In genomic region chr12:57227315-57228115, GRCh38 we compare ENCODE assay signal across 13 cellular contexts. TPM values are rescaled to one million over a fixed set of nuclear protein-coding genes. Genes with fewer than 3 reads are reported as not detected.
A peak's percentile ranks its signal among the peaks of the same experiment; 100 is the strongest.
DNase-seq lines count a peak whose midpoint lies in the region; ATAC-seq, FAIRE-seq and TF ChIP-seq lines count a peak whose summit lies in the region.
"Had no signal": no experiment of that assay in that cellular context is flagged by ENCODE, and none has a peak within 500 bp of the region (broad histone marks: within the 10 kb centered on the region; RNA-seq: fewer than 3 reads in every experiment).

No MANE protein-coding gene starts in this region.

- H3K4me1 Mint-ChIP-seq in activated naive CD4-positive, alpha-beta T cell treated with anti-CD3 and anti-CD28 coated beads, Interleukin-2, amount 50 U/mL, for 24 hours = peaks cover 64% of the 10 kb centered on the region

- H3K9me2 ChIP-seq in OCI-LY7 (ENCODE audit: insufficient read depth, low read length) = no peaks in the 10 kb centered on the region

- H3K79me2 ChIP-seq in OCI-LY7 (ENCODE audit: insufficient read depth, low read depth, low read length) = peaks cover 22% of the 10 kb centered on the region
- H3K79me2 ChIP-seq in smooth muscle cell (ENCODE audit: low read depth) = peaks cover 13% of the 10 kb centered on the region

- intact Hi-C loops in OCI-LY7 (cut with micrococcal nuclease; ENCODE audit: unreplicated experiment) = no loop called here

- CTCF ChIA-PET in OCI-LY7 (lab: Charles Lee; ENCODE audit: unreplicated experiment) = interaction anchor here (0.6 to 0.9 kb wide), 3 partner anchors 13 to 16 kb away, joined by 3 to 5 read pairs (median 4); no protein-coding TSS in a partner anchor

- H3K4me3 Mint-ChIP-seq in activated naive CD4-positive, alpha-beta T cell treated with anti-CD3 and anti-CD28 coated beads, Interleukin-2, amount 50 U/mL, for 24 hours = peak overlapping the region; percentile 26

- peak overlapping the region; percentile 88 for H3K4me2 ChIP-seq in OCI-LY7 (ENCODE audit: low read length)
- peak overlapping the region; percentile 84 for H3K4me2 ChIP-seq in smooth muscle cell

- ATAC-seq in HG03520 (IDR thresholded peaks at IDR 0.05; ENCODE audit: unreplicated experiment) = no peak

- H3K27ac Mint-ChIP-seq in activated naive CD4-positive, alpha-beta T cell treated with anti-CD3 and anti-CD28 coated beads, Interleukin-2, amount 50 U/mL, for 24 hours = no peak overlapping the region

- H3K36me3 ChIP-seq in OCI-LY7 (ENCODE audit: insufficient read depth, low read length) (peaks cover 24% of the 10 kb centered on the region), smooth muscle cell (ENCODE audit: low read depth) (no peaks in the 10 kb centered on the region), HAP-1 (replicated peaks) (peaks cover 28% of the 10 kb centered on the region)

- H3K9me3 Mint-ChIP-seq in activated naive CD4-positive, alpha-beta T cell treated with anti-CD3 and anti-CD28 coated beads, Interleukin-2, amount 50 U/mL, for 24 hours = no peaks in the 10 kb centered on the region

- no TSS peak for BruUV-seq in OCI-LY7 (replicated peaks; lab: Mats Ljungman, UMichigan)

- DNase-seq in activated naive CD4-positive, alpha-beta T cell (lab: John Stamatoyannopoulos, UW) = no peak
- no peak for DNase-seq in OCI-LY7 (ENCODE audit: low spot score)
- no peak for DNase-seq in fibroblast of mammary gland (ENCODE audit: low read depth)
- no peak for DNase-seq in smooth muscle cell (lab: John Stamatoyannopoulos, UW; ENCODE audit: unreplicated experiment)
- no peak for DNase-seq in GM19239 (ENCODE audit: insufficient read length, low spot score)
- DNase-seq in HAP-1 (ENCODE audit: low spot score in 2 of 2) = no peak
- DNase-seq: activated CD4-positive, CD25-positive, alpha-beta regulatory T cell treated with anti-CD3 and anti-CD28 coated beads, Interleukin-2, amount 50 U/mL, for 72 hours; MG63 had no signal

- H3K9me3 ChIP-seq in OCI-LY7 (ENCODE audit: low read length) (no peaks in the 10 kb centered on the region), smooth muscle cell (replicated peaks; ENCODE audit: low read depth) (no peaks in the 10 kb centered on the region), HAP-1 (no peaks in the 10 kb centered on the region)
- H3K9me3 ChIP-seq: MG63 had no signal

- peaks cover 35% of the 10 kb centered on the region for H3K27me3 ChIP-seq in smooth muscle cell (ENCODE audit: low read depth)
- no peaks in the 10 kb centered on the region for H3K27me3 ChIP-seq in HAP-1 (ENCODE audit: low read depth)
- H3K27me3 ChIP-seq: MG63 had no signal

- H3K27ac ChIP-seq in OCI-LY7 (ENCODE audit: low read depth, low read length, poor library complexity, severe bottlenecking) = peak overlapping the region; percentile 36
- H3K27ac ChIP-seq in smooth muscle cell (ENCODE audit: low read depth) = no peak overlapping the region
- H3K27ac ChIP-seq: C4-2B, epithelial cell of prostate had no signal

- no peak overlapping the region for H3K9ac ChIP-seq in smooth muscle cell (ENCODE audit: low read depth)

- H3K4me3 ChIP-seq in OCI-LY7 (ENCODE audit: low read depth, low read length, poor library complexity, severe bottlenecking) (peak overlapping the region; percentile 56), fibroblast of mammary gland (ENCODE audit: control insufficient read depth, low read depth, low read length) (peak overlapping the region; percentile 4), smooth muscle cell (peak overlapping the region; percentile 41), HAP-1 (no peak overlapping the region; the same call in 1 of the 2 replicates)
- H3K4me3 ChIP-seq: MG63 had no signal

- H3K4me1 ChIP-seq in OCI-LY7 (ENCODE audit: insufficient read depth, low read length, poor library complexity, severe bottlenecking) = peaks cover 60% of the 10 kb centered on the region
- peaks cover 36% of the 10 kb centered on the region for H3K4me1 ChIP-seq in smooth muscle cell (ENCODE audit: low read depth)
- peaks cover 7% of the 10 kb centered on the region; the same call in 1 of the 2 replicates for H3K4me1 ChIP-seq in HAP-1

- H3F3A ChIP-seq in smooth muscle cell (ENCODE audit: low read depth) = peaks cover 16% of the 10 kb centered on the region

- H2AFZ ChIP-seq in OCI-LY7 (ENCODE audit: low read length) (peak overlapping the region; percentile 65), smooth muscle cell (ENCODE audit: low read depth) (no peak overlapping the region)

- POLR2A ChIA-PET in OCI-LY7 (lab: Charles Lee) = interaction anchor here (0.6 to 3.1 kb wide), 8 partner anchors 9 to 100 kb away, joined by 3 to 19 read pairs (median 6); partner anchors contain the start of gene NXPH4

- peaks cover 9% of the 10 kb centered on the region; the same call in 1 of the 2 replicates for H4K20me1 ChIP-seq in OCI-LY7 (ENCODE audit: insufficient read depth, low read length)
- H4K20me1 ChIP-seq in smooth muscle cell (ENCODE audit: low read depth) = peaks cover 20% of the 10 kb centered on the region

- peaks cover 36% of the 10 kb centered on the region for H3K27me3 Mint-ChIP-seq in activated naive CD4-positive, alpha-beta T cell treated with anti-CD3 and anti-CD28 coated beads, Interleukin-2, amount 50 U/mL, for 24 hours

- no peak for TF ChIP-seq CTCF in OCI-LY7 (conservative IDR thresholded peaks at IDR 0.05; ENCODE audit: low read length)
- no peak for TF ChIP-seq CTCF in fibroblast of mammary gland (conservative IDR thresholded peaks at IDR 0.05; ENCODE audit: control insufficient read depth, insufficient read depth, low read depth, low read length)
- no peak for TF ChIP-seq CTCF in smooth muscle cell (IDR thresholded peaks at IDR 0.05; ENCODE audit: borderline replicate concordance, insufficient read depth, poor library complexity, severe bottlenecking)

- no peak for FAIRE-seq in GM19239 (lab: Jason Lieb, UNC)

- WGBS in smooth muscle cell (ENCODE audit: low lambda C conversion rate) = 34% methylated on average over 8 of the region's 8 CpGs

- in situ Hi-C loops in HAP-1 (cut with MboI; ENCODE audit: low sequenced_read_pairs) = no loop called here

- peaks cover 9% of the 10 kb centered on the region for H3K36me3 Mint-ChIP-seq in activated naive CD4-positive, alpha-beta T cell treated with anti-CD3 and anti-CD28 coated beads, Interleukin-2, amount 50 U/mL, for 24 hours

RNA-seq across cellular contexts. Expression of gene SHMT2, which starts 2.0 kb away (rescaled TPM):
- 394 and 400 TPM in 2 replicates for total RNA-seq in OCI-LY7 (2014; rRNA removed; shearing (Covaris generic))
- 415 and 438 TPM in 2 replicates for total RNA-seq in OCI-LY7 (2022)
- 82.1 and 117 TPM in 2 replicates for total RNA-seq in smooth muscle cell
- 107 TPM in 2 replicates for polyA plus RNA-seq in smooth muscle cell

RNA-seq across cellular contexts. Expression of gene NXPH4, which starts 10.9 kb away (rescaled TPM):
- 4.7 and 5.3 TPM in 2 replicates for total RNA-seq in OCI-LY7 (2014; rRNA removed; shearing (Covaris generic))
- total RNA-seq in OCI-LY7 (2022) (9.8 and 10.5 TPM in 2 replicates), smooth muscle cell (1.6 and 3.9 TPM in 2 replicates)
- polyA plus RNA-seq in smooth muscle cell = 8.5 and 10.7 TPM in 2 replicates
- total RNA-seq: liver had no signal

RNA-seq across cellular contexts. Expression of gene STAC3, which starts 23.5 kb away (rescaled TPM):
- 1.4 and 2.5 TPM in 2 replicates for total RNA-seq in OCI-LY7 (2014; rRNA removed; shearing (Covaris generic))
- 6.8 and 7.7 TPM in 2 replicates for total RNA-seq in OCI-LY7 (2022)
- 1.4 TPM in 1 of 2 replicates, not detected in the other for total RNA-seq in smooth muscle cell
- not detected in 2 replicates for polyA plus RNA-seq in smooth muscle cell
